Comparison of ENCODE assay signal across 25 cellular contexts in the genomic region with DNA sequence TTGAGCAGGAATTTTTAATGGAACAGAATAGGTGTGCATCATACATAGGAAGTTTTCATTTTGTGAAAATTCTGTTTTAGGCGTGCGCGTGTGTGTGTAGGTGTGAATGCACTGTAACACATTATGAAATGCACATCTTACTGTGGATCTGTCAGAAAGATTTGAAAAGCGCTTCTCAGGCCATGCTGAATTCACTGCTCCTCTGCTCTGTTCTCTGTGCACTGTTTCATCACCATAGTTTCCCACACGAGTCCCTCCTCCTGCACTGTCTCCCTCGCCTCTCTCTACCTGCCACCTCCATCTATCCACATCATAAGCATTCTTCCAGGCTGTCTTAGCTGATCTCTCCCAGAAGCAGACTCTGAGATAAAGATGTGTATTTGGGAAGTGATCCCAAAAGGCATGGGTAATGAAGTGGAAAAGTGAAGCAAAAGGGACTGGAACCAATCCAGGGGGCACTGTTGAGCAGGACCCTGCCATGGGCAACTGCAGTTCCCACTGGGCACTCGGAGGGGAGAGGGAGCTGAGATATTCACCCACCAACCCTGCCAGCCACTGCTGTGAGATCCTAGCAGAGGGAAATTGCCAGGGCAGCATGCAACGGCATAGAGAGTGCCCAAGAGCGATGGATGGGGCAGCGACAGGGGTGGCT.
DNase-seq lines count a peak whose midpoint lies in the region; ATAC-seq and TF ChIP-seq lines count a peak whose summit lies in the region.
"Had no signal": no experiment of that assay in that cellular context is flagged by ENCODE, and none has a peak within 500 bp of the region (broad histone marks: within the 10 kb centered on the region; RNA-seq: fewer than 3 reads in every experiment).

No MANE protein-coding gene starts in this region.

- H3K4me1 Mint-ChIP-seq in GM23338, result peaks cover 15% of the 10 kb centered on the region
- H3K4me1 Mint-ChIP-seq in endodermal cell, result peaks cover 2% of the 10 kb centered on the region
- no peaks in the 10 kb centered on the region for H3K4me1 Mint-ChIP-seq in neural progenitor cell
- H3K4me1 Mint-ChIP-seq: activated naive CD8-positive, alpha-beta T cell treated with anti-CD3 and anti-CD28 coated beads for 36 hours; natural killer cell; T-cell had no signal

- H3K27me3 Mint-ChIP-seq in GM23338 (ENCODE audit: insufficient read depth, low read depth, poor library complexity) (peaks cover 6% of the 10 kb centered on the region), endodermal cell (ENCODE audit: insufficient read depth) (no peaks in the 10 kb centered on the region), neural progenitor cell (ENCODE audit: insufficient read depth, low read depth) (peaks cover 11% of the 10 kb centered on the region)

- peaks cover 18% of the 10 kb centered on the region for H3K9me3 Mint-ChIP-seq in GM23338
- H3K9me3 Mint-ChIP-seq in endodermal cell, result peaks cover 19% of the 10 kb centered on the region
- H3K9me3 Mint-ChIP-seq in neural progenitor cell, result no peaks in the 10 kb centered on the region
- H3K9me3 Mint-ChIP-seq: activated naive CD8-positive, alpha-beta T cell treated with anti-CD3 and anti-CD28 coated beads for 36 hours; activated T-helper 2 cell treated with anti-CD3 and anti-CD28 coated beads, Interferon-gamma antibody, Interleukin-2, Interleukin-4, amounts not matched to agents 10 μg/mL and 5 μg/mL and 100 μg/mL, durations not matched to agents 14 hours and 24 hours and 36 hours; natural killer cell; T-cell; type B pancreatic cell had no signal

- CTCF ChIA-PET in OCI-LY7 (lab: Charles Lee; ENCODE audit: unreplicated experiment), result no interaction called here

- H3K9me3 ChIP-seq in OCI-LY7 (ENCODE audit: low read length), result no peaks in the 10 kb centered on the region
- H3K9me3 ChIP-seq in endodermal cell (ENCODE audit: control insufficient read depth, low read length), result peaks cover 20% of the 10 kb centered on the region
- no peaks in the 10 kb centered on the region for H3K9me3 ChIP-seq in neural progenitor cell (ENCODE audit: low read depth)
- no peaks in the 10 kb centered on the region for H3K9me3 ChIP-seq in colonic mucosa
- H3K9me3 ChIP-seq: esophagus squamous epithelium, pancreas, right lobe of liver had no signal

- H3K79me2 ChIP-seq in GM23338 (replicated peaks; ENCODE audit: insufficient read depth), result no peaks in the 10 kb centered on the region
- H3K79me2 ChIP-seq in OCI-LY7 (ENCODE audit: insufficient read depth, low read depth, low read length), result no peaks in the 10 kb centered on the region
- H3K79me2 ChIP-seq in neural progenitor cell (ENCODE audit: low read depth), result no peaks in the 10 kb centered on the region

- peak; percentile 70 to 74 for TF ChIP-seq CTCF in GM23338 (conservative IDR thresholded peaks at IDR 0.05; ENCODE audit: low read depth in 2 of 2)
- peak; percentile 34; the same call in 1 of the 2 replicates for TF ChIP-seq CTCF in OCI-LY7 (conservative IDR thresholded peaks at IDR 0.05; ENCODE audit: low read length)
- peak; percentile 75 for TF ChIP-seq CTCF in endodermal cell (conservative IDR thresholded peaks at IDR 0.05)
- peak; percentile 51 for TF ChIP-seq CTCF in neural progenitor cell (IDR thresholded peaks at IDR 0.05)
- no peak for TF ChIP-seq CTCF in colonic mucosa (IDR thresholded peaks at IDR 0.05)

- no peaks in the 10 kb centered on the region for H3K36me3 ChIP-seq in GM23338 (ENCODE audit: insufficient read depth)
- no peaks in the 10 kb centered on the region for H3K36me3 ChIP-seq in OCI-LY7 (ENCODE audit: insufficient read depth, low read length)
- H3K36me3 ChIP-seq in endodermal cell (ENCODE audit: control insufficient read depth, insufficient read depth, low read length), result no peaks in the 10 kb centered on the region
- no peaks in the 10 kb centered on the region for H3K36me3 ChIP-seq in neural progenitor cell
- H3K36me3 ChIP-seq in colonic mucosa, result no peaks in the 10 kb centered on the region
- H3K36me3 ChIP-seq: esophagus squamous epithelium, pancreas, right lobe of liver had no signal

- H3K4me2 ChIP-seq in GM23338 (no peak overlapping the region), OCI-LY7 (ENCODE audit: low read length) (no peak overlapping the region), neural progenitor cell (no peak overlapping the region)

- H3K27ac Mint-ChIP-seq in GM23338 (no peak overlapping the region), endodermal cell (no peak overlapping the region), neural progenitor cell (no peak overlapping the region)
- H3K27ac Mint-ChIP-seq: activated naive CD8-positive, alpha-beta T cell treated with anti-CD3 and anti-CD28 coated beads for 36 hours; activated T-helper 2 cell treated with anti-CD3 and anti-CD28 coated beads, Interferon-gamma antibody, Interleukin-2, Interleukin-4, amounts not matched to agents 10 μg/mL and 5 μg/mL and 100 μg/mL, durations not matched to agents 14 hours and 24 hours and 36 hours; natural killer cell; T-cell; type B pancreatic cell had no signal

- H3K4me3 ChIP-seq in GM23338 (no peak overlapping the region), OCI-LY7 (ENCODE audit: low read depth, low read length, poor library complexity, severe bottlenecking) (no peak overlapping the region), endodermal cell (ENCODE audit: low read length) (no peak overlapping the region), neural progenitor cell (no peak overlapping the region), colonic mucosa (no peak overlapping the region)
- H3K4me3 ChIP-seq: esophagus squamous epithelium, pancreas, right lobe of liver had no signal

- H4K20me1 ChIP-seq in GM23338 (replicated peaks; ENCODE audit: insufficient read depth) (no peaks in the 10 kb centered on the region), OCI-LY7 (ENCODE audit: insufficient read depth, low read length) (no peaks in the 10 kb centered on the region), neural progenitor cell (ENCODE audit: low read depth) (no peaks in the 10 kb centered on the region)

- POLR2A ChIA-PET in OCI-LY7 (lab: Charles Lee), result no interaction called here

- 90 to 91% methylated on average over 10 of the region's 10 CpGs for WGBS in endodermal cell (ENCODE audit: insufficient coverage in 1 of 2, insufficient read length in 1 of 2), 2 experiments

- DNase-seq in GM23338 (ENCODE audit: low spot score) (peak; percentile 62), OCI-LY7 (ENCODE audit: low spot score) (no peak), endodermal cell (peak; percentile 80), neural progenitor cell (ENCODE audit: low spot score) (peak; percentile 50), colonic mucosa (no peak), NCI-H2081 treated with DMSO at 0.1 percent for 48 hours (lab: John Stamatoyannopoulos, UW) (no peak)
- no peak for DNase-seq in stimulated activated CD8-positive, alpha-beta memory T cell treated with anti-CD3 and anti-CD28 coated beads, Interleukin-4, amount 100 ng/mL, for 48 hours
- DNase-seq: activated CD4-positive, alpha-beta T cell treated with anti-CD3 and anti-CD28 coated beads, Interleukin-2, amount 50 U/mL, for 1 hour; activated naive CD8-positive, alpha-beta T cell treated with anti-CD3 and anti-CD28 coated beads for 36 hours; effector memory CD4-positive, alpha-beta T cell; esophagus squamous epithelium; KG1; natural killer cell; NCI-H1694; NCI-H2227 treated with DMSO at 0.1 percent for 48 hours; NCI-H82; pancreas; PC-3; right lobe of liver; SHP77; T-cell had no signal

- H3K27ac ChIP-seq in GM23338 (ENCODE audit: low read depth) (no peak overlapping the region), OCI-LY7 (ENCODE audit: low read depth, low read length, poor library complexity, severe bottlenecking) (no peak overlapping the region), endodermal cell (ENCODE audit: low read depth, low read length) (no peak overlapping the region), neural progenitor cell (no peak overlapping the region), colonic mucosa (no peak overlapping the region)
- H3K27ac ChIP-seq: esophagus squamous epithelium, pancreas, right lobe of liver had no signal

- intact Hi-C loops in OCI-LY7 (cut with micrococcal nuclease; ENCODE audit: unreplicated experiment) (no loop called here), colonic mucosa (cut with DNase I) (no loop called here)

- H3K36me3 Mint-ChIP-seq in GM23338 (ENCODE audit: low read depth) (peaks cover 4% of the 10 kb centered on the region; the same call in 1 of the 3 replicates), endodermal cell (ENCODE audit: low read depth) (no peaks in the 10 kb centered on the region), neural progenitor cell (no peaks in the 10 kb centered on the region)
- H3K36me3 Mint-ChIP-seq: activated naive CD8-positive, alpha-beta T cell treated with anti-CD3 and anti-CD28 coated beads for 36 hours; natural killer cell; T-cell; type B pancreatic cell had no signal

- H3K4me1 ChIP-seq in GM23338 (ENCODE audit: insufficient read depth) (no peaks in the 10 kb centered on the region), OCI-LY7 (ENCODE audit: insufficient read depth, low read length, poor library complexity, severe bottlenecking) (no peaks in the 10 kb centered on the region), endodermal cell (ENCODE audit: control insufficient read depth, insufficient read depth, low read length) (no peaks in the 10 kb centered on the region), neural progenitor cell (no peaks in the 10 kb centered on the region), colonic mucosa (no peaks in the 10 kb centered on the region)
- H3K4me1 ChIP-seq: esophagus squamous epithelium, pancreas, right lobe of liver had no signal

- H2AFZ ChIP-seq in GM23338, result peak overlapping the region; percentile 35; the same call in 1 of the 2 replicates
- H2AFZ ChIP-seq in OCI-LY7 (ENCODE audit: low read length), result no peak overlapping the region
- H2AFZ ChIP-seq in neural progenitor cell (replicated peaks), result no peak overlapping the region

- BruUV-seq in OCI-LY7 (replicated peaks; lab: Mats Ljungman, UMichigan), result no TSS peak

- no peak overlapping the region for H3K9ac ChIP-seq in endodermal cell (ENCODE audit: extremely low read depth, low read length, poor library complexity, severe bottlenecking)
- no peak overlapping the region for H3K9ac ChIP-seq in neural progenitor cell
- H3K9ac ChIP-seq in colonic mucosa (ENCODE audit: low read depth in 2 of 2, low read length in 2 of 2), result no peak overlapping the region

- H3K4me3 Mint-ChIP-seq in GM23338 (no peak overlapping the region), endodermal cell (no peak overlapping the region), neural progenitor cell (no peak overlapping the region)
- H3K4me3 Mint-ChIP-seq: activated naive CD8-positive, alpha-beta T cell treated with anti-CD3 and anti-CD28 coated beads for 36 hours; natural killer cell; T-cell; type B pancreatic cell had no signal

- ATAC-seq in GM23338 (peak; percentile 80), GM21515 (IDR thresholded peaks at IDR 0.05; ENCODE audit: unreplicated experiment) (no peak)
- ATAC-seq: left lobe of liver, natural killer cell, pancreas, PC-3, right lobe of liver, T-cell had no signal

- H3F3A ChIP-seq in GM23338 (replicated peaks; ENCODE audit: low read depth) (no peaks in the 10 kb centered on the region), neural progenitor cell (ENCODE audit: low read depth) (no peaks in the 10 kb centered on the region)

- H3K9me2 ChIP-seq in GM23338 (ENCODE audit: insufficient read depth), result 0 out of 2 replicates have a peak, but pooled peaks cover 3% of the 10 kb centered on the region
- H3K9me2 ChIP-seq in OCI-LY7 (ENCODE audit: insufficient read depth, low read length), result no peaks in the 10 kb centered on the region

- H3K27me3 ChIP-seq in GM23338 (ENCODE audit: insufficient read depth), result no peaks in the 10 kb centered on the region
- no peaks in the 10 kb centered on the region for H3K27me3 ChIP-seq in endodermal cell (ENCODE audit: control insufficient read depth, insufficient read depth, low read length, poor library complexity, severe bottlenecking)
- H3K27me3 ChIP-seq in neural progenitor cell, result no peaks in the 10 kb centered on the region
- no peaks in the 10 kb centered on the region for H3K27me3 ChIP-seq in colonic mucosa
- H3K27me3 ChIP-seq: pancreas, right lobe of liver had no signal

Comparison
In these comparisons a context has a peak if more than half of its experiments do, and no peak if none do; other contexts are left out.
1. DNase-seq: peak in GM23338 (single experiment), endodermal cell (single experiment) and neural progenitor cell (single experiment); none in OCI-LY7 (single experiment), stimulated activated CD8-positive, alpha-beta memory T cell treated with anti-CD3 and anti-CD28 coated beads, Interleukin-4, amount 100 ng/mL, for 48 hours (single experiment), colonic mucosa (single experiment) and NCI-H2081 treated with DMSO at 0.1 percent for 48 hours (single experiment).